In genomic region chr7:53437336-53437735, GRCh38 we compare ENCODE assay signal across 25 cellular contexts.
DNase-seq lines count a peak whose midpoint lies in the region; ATAC-seq and TF ChIP-seq lines count a peak whose summit lies in the region.
"Had no signal": no experiment of that assay in that cellular context is flagged by ENCODE, and none has a peak within 500 bp of the region (broad histone marks: within the 10 kb centered on the region; RNA-seq: fewer than 3 reads in every experiment).

No MANE protein-coding gene starts in this region.

- no peak overlapping the region for H3K4me3 Mint-ChIP-seq in MCF 10A (ENCODE audit: unreplicated experiment)
- no peak overlapping the region for H3K4me3 Mint-ChIP-seq in activated naive CD8-positive, alpha-beta T cell treated with anti-CD3 and anti-CD28 coated beads, Interleukin-2, amount 50 U/mL, for 24 hours
- H3K4me3 Mint-ChIP-seq: CD4-positive, alpha-beta T cell; T-cell had no signal

- H4K20me1 ChIP-seq in mammary epithelial cell (ENCODE audit: insufficient read depth, low read length) = no peaks in the 10 kb centered on the region
- H4K20me1 ChIP-seq: BLaER1 treated with 17β-estradiol and CSF1 and Interleukin-3, amounts not matched to agents 10 nM and 100 nM had no signal

- peaks cover 62% of the 10 kb centered on the region for H3K27me3 Mint-ChIP-seq in MCF 10A (ENCODE audit: insufficient read depth, unreplicated experiment)
- H3K27me3 Mint-ChIP-seq in activated naive CD8-positive, alpha-beta T cell treated with anti-CD3 and anti-CD28 coated beads, Interleukin-2, amount 50 U/mL, for 24 hours = no peaks in the 10 kb centered on the region
- H3K27me3 Mint-ChIP-seq: CD4-positive, alpha-beta T cell; T-cell had no signal

- TF ChIP-seq POLR2A in adrenal gland (IDR thresholded peaks at IDR 0.05) = no peak

- no peak overlapping the region for H2AFZ ChIP-seq in mammary epithelial cell (ENCODE audit: low read depth, low read length)

- DNase-seq in MCF 10A (ENCODE audit: unreplicated experiment) (peak; percentile 16), mammary epithelial cell (no peak), adrenal gland (peak in 6 of 7 donors; percentile 23 to 56 (median 40)), islet precursor cell (peak; percentile 43), sciatic nerve (ENCODE audit: low spot score) (no peak)
- DNase-seq in activated naive CD8-positive, alpha-beta T cell treated with anti-CD3 and anti-CD28 coated beads, Interleukin-2, amount 50 U/mL, for 24 hours = no peak
- DNase-seq: AML-193; CD4-positive, alpha-beta T cell; DMS79; GF-D8; Karpas-422; MV-4-11; NCI-H1105; NCI-H1436 treated with DMSO at 0.1 percent for 48 hours; NCI-H2029 treated with DMSO at 0.1 percent for 48 hours; NCI-H2171; NCI-H524; NCI-H774; SJCRH30; T-cell had no signal

- WGBS in mammary epithelial cell (ENCODE audit: low coverage, missing lambda C conversion rate) = 58% methylated on average over 4 of the region's 4 CpGs
- 42 to 62% (median 48%) methylated on average over 4 of the region's 4 CpGs for whole genome bisulfite sequencing in adrenal gland, 4 donors

- in situ Hi-C loops in mammary epithelial cell (cut with MboI; ENCODE audit: low sequenced_read_pairs in 2 of 2) = no loop called here

- TF ChIP-seq CTCF in MCF 10A (IDR thresholded peaks at IDR 0.05; ENCODE audit: unreplicated experiment) (no peak), mammary epithelial cell (conservative IDR thresholded peaks at IDR 0.05 in 1 of 2, IDR thresholded peaks at IDR 0.05 in 1 of 2; ENCODE audit: extremely low read depth in 1 of 2, insufficient read depth in 1 of 2, low read depth in 1 of 2, low read length in 2 of 2) (no peak), adrenal gland (IDR thresholded peaks at IDR 0.05) (no peak)

- H3K4me1 ChIP-seq in mammary epithelial cell (ENCODE audit: insufficient read depth, low read length) (no peaks in the 10 kb centered on the region), adrenal gland (replicated peaks in 1 of 2) (no peaks in the 10 kb centered on the region)
- H3K4me1 ChIP-seq: SJCRH30 had no signal

- H3K27ac ChIP-seq in mammary epithelial cell (ENCODE audit: insufficient read depth, low read depth, low read length) (no peak overlapping the region), adrenal gland (no peak overlapping the region)
- H3K27ac ChIP-seq: BLaER1 treated with 17β-estradiol and CSF1 and Interleukin-3, amounts not matched to agents 10 nM and 100 nM; SJCRH30 had no signal

- H3K4me1 Mint-ChIP-seq in MCF 10A (ENCODE audit: insufficient read depth, unreplicated experiment) = no peaks in the 10 kb centered on the region
- H3K4me1 Mint-ChIP-seq in activated naive CD8-positive, alpha-beta T cell treated with anti-CD3 and anti-CD28 coated beads, Interleukin-2, amount 50 U/mL, for 24 hours = no peaks in the 10 kb centered on the region
- H3K4me1 Mint-ChIP-seq: T-cell had no signal

- H3K4me3 ChIP-seq in mammary epithelial cell (replicated peaks in 1 of 3; ENCODE audit: insufficient read depth in 1 of 3, low read depth in 2 of 3, low read length in 3 of 3) (no peak overlapping the region), adrenal gland (no peak overlapping the region)
- H3K4me3 ChIP-seq: BLaER1 treated with 17β-estradiol and CSF1 and Interleukin-3, amounts not matched to agents 10 nM and 100 nM; SJCRH30 had no signal

- no peak overlapping the region for H3K27ac Mint-ChIP-seq in MCF 10A (ENCODE audit: low read depth, unreplicated experiment)
- H3K27ac Mint-ChIP-seq in activated naive CD8-positive, alpha-beta T cell treated with anti-CD3 and anti-CD28 coated beads, Interleukin-2, amount 50 U/mL, for 24 hours = no peak overlapping the region
- H3K27ac Mint-ChIP-seq: CD4-positive, alpha-beta T cell; T-cell had no signal

- H3K4me2 ChIP-seq in mammary epithelial cell (ENCODE audit: insufficient read depth, low read depth, low read length) = no peak overlapping the region
- H3K4me2 ChIP-seq: BLaER1 treated with 17β-estradiol and CSF1 and Interleukin-3, amounts not matched to agents 10 nM and 100 nM had no signal

- intact Hi-C loops in MCF 10A (cut with micrococcal nuclease) = no loop called here
- intact Hi-C loops in mammary epithelial cell (cut with micrococcal nuclease) = no loop called here
- intact Hi-C loops in adrenal gland (cut with DNase I) = no loop called here
- intact Hi-C loops in sciatic nerve (cut with DNase I) = no loop called here

- H3K27me3 ChIP-seq in mammary epithelial cell (ENCODE audit: insufficient read depth, low read length) (peaks cover 3% of the 10 kb centered on the region), adrenal gland (no peaks in the 10 kb centered on the region)
- H3K27me3 ChIP-seq: BLaER1 treated with 17β-estradiol and CSF1 and Interleukin-3, amounts not matched to agents 10 nM and 100 nM had no signal

- BruUV-seq in MCF 10A (replicated peaks; lab: Mats Ljungman, UMichigan) (no TSS peak), mammary epithelial cell (replicated peaks; lab: Mats Ljungman, UMichigan) (no TSS peak)

- no peak for ATAC-seq in HG02610 (IDR thresholded peaks at IDR 0.05; ENCODE audit: unreplicated experiment)
- ATAC-seq in sciatic nerve = no peak
- ATAC-seq in activated naive CD8-positive, alpha-beta T cell treated with anti-CD3 and anti-CD28 coated beads, Interleukin-2, amount 50 U/mL, for 24 hours = no peak
- no peak for ATAC-seq in HG02884 (IDR thresholded peaks at IDR 0.05; ENCODE audit: unreplicated experiment)
- ATAC-seq: HepG2, Right ventricle myocardium inferior, T-cell had no signal

- CTCF ChIA-PET in MCF 10A (lab: Yijun Ruan, JAX) = no interaction called here
- CTCF ChIA-PET in mammary epithelial cell (lab: Charles Lee; ENCODE audit: low non-redundant PET) = no interaction called here

- POLR2A ChIA-PET in MCF 10A (lab: Yijun Ruan, JAX) = no interaction called here

- dilution Hi-C loops in mammary epithelial cell (cut with HindIII; ENCODE audit: low sequenced_read_pairs) = no loop called here

- no peaks in the 10 kb centered on the region for H3K36me3 Mint-ChIP-seq in MCF 10A (ENCODE audit: insufficient read depth, unreplicated experiment)
- H3K36me3 Mint-ChIP-seq in activated naive CD8-positive, alpha-beta T cell treated with anti-CD3 and anti-CD28 coated beads, Interleukin-2, amount 50 U/mL, for 24 hours (ENCODE audit: low read depth) = no peaks in the 10 kb centered on the region
- H3K36me3 Mint-ChIP-seq: T-cell had no signal

- H3K9me3 Mint-ChIP-seq in MCF 10A (ENCODE audit: unreplicated experiment) = no peaks in the 10 kb centered on the region
- H3K9me3 Mint-ChIP-seq in activated naive CD8-positive, alpha-beta T cell treated with anti-CD3 and anti-CD28 coated beads, Interleukin-2, amount 50 U/mL, for 24 hours = peaks cover 15% of the 10 kb centered on the region

- H3K36me3 ChIP-seq in mammary epithelial cell (ENCODE audit: insufficient read depth, low read length) = no peaks in the 10 kb centered on the region
- no peaks in the 10 kb centered on the region for H3K36me3 ChIP-seq in adrenal gland (replicated peaks in 1 of 2)
- H3K36me3 ChIP-seq: BLaER1 treated with 17β-estradiol and CSF1 and Interleukin-3, amounts not matched to agents 10 nM and 100 nM; SJCRH30 had no signal

- H3K9me3 ChIP-seq in mammary epithelial cell (replicated peaks; ENCODE audit: insufficient read depth, low read length) (no peaks in the 10 kb centered on the region), adrenal gland (replicated peaks in 1 of 3) (no peaks in the 10 kb centered on the region)
- H3K9me3 ChIP-seq: BLaER1 treated with 17β-estradiol and CSF1 and Interleukin-3, amounts not matched to agents 10 nM and 100 nM; SJCRH30 had no signal

- H3K9ac ChIP-seq in mammary epithelial cell (ENCODE audit: insufficient read depth, low read length) = no peak overlapping the region
- H3K9ac ChIP-seq: BLaER1 treated with 17β-estradiol and CSF1 and Interleukin-3, amounts not matched to agents 10 nM and 100 nM had no signal

- no peaks in the 10 kb centered on the region for H3K79me2 ChIP-seq in mammary epithelial cell (ENCODE audit: insufficient read depth, low read length)

Comparison
In these comparisons a context has a peak if more than half of its experiments do, and no peak if none do; other contexts are left out.
1. DNase-seq: peak in MCF 10A (single experiment), adrenal gland (6 of 7) and islet precursor cell (single experiment); none in mammary epithelial cell (single experiment), sciatic nerve (single experiment) and activated naive CD8-positive, alpha-beta T cell treated with anti-CD3 and anti-CD28 coated beads, Interleukin-2, amount 50 U/mL, for 24 hours (single experiment).